In genomic region chr3:132433121-132433520, GRCh38 we compare ENCODE assay signal across 1 cellular context.
TF ChIP-seq lines count a peak whose summit lies in the region.

No MANE protein-coding gene starts in this region.

TF ChIP-seq in IMR-90, 13 proteins besides CTCF, POLR2A, EP300 and RAD21:
- TF ChIP-seq RFX5 (IDR thresholded peaks at IDR 0.05; ENCODE audit: low read depth, low read length) (no peak), MAFK (IDR thresholded peaks at IDR 0.05; ENCODE audit: low read depth, low read length) (no peak), MXI1 (IDR thresholded peaks at IDR 0.05; ENCODE audit: borderline replicate concordance, low read depth, low read length) (no peak)
